ENCODE assay signal across 14 cellular contexts in genomic region chr6:43734294-43734665, GRCh38. TPM values are rescaled to one million over a fixed set of nuclear protein-coding genes. Genes with fewer than 3 reads are reported as not detected.
DNase-seq lines count a peak whose midpoint lies in the region; ATAC-seq, FAIRE-seq and TF ChIP-seq lines count a peak whose summit lies in the region.
"Had no signal": no experiment of that assay in that cellular context is flagged by ENCODE, and none has a peak within 500 bp of the region (broad histone marks: within the 10 kb centered on the region; RNA-seq: fewer than 3 reads in every experiment).

No MANE protein-coding gene starts in this region.

- H3K4me3 ChIP-seq in MM.1S (ENCODE audit: low read length) (no peak overlapping the region), GM12878 (no peak overlapping the region)
- H3K4me3 ChIP-seq: gastrocnemius medialis, MG63 had no signal

- no peaks in the 10 kb centered on the region for H3K27me3 Mint-ChIP-seq in activated naive CD4-positive, alpha-beta T cell treated with anti-CD3 and anti-CD28 coated beads for 36 hours (ENCODE audit: low read depth)
- H3K27me3 Mint-ChIP-seq in stimulated activated naive B cell treated with anti-CD40 and anti-IgM and Interleukin-4, amounts not matched to agents 10 μg/mL and 1 μg/mL and 100 μg/mL, for 72 hours: no peaks in the 10 kb centered on the region
- peaks cover 0 to 2% of the 10 kb centered on the region in 2 donors for H3K27me3 Mint-ChIP-seq in natural killer cell treated with Interleukin-12 subunit alpha and Interleukin-12 subunit beta and Interleukin-15 and Interleukin-18, amount 100 ng/mL, for 72 hours

- H3K4me2 ChIP-seq in MM.1S (ENCODE audit: low read depth, low read length): peak overlapping the region; percentile 34; the same call in 1 of the 2 replicates
- peak overlapping the region; percentile 73 for H3K4me2 ChIP-seq in GM12878 (ENCODE audit: control insufficient read depth, insufficient read depth)
- H3K4me2 ChIP-seq: SK-N-SH had no signal

- no peak for DNase-seq in activated naive CD4-positive, alpha-beta T cell treated with anti-CD3 and anti-CD28 coated beads for 36 hours
- DNase-seq in activated naive CD4-positive, alpha-beta T cell treated with Interleukin-2 at 50 U/mL for 16 hours: no peak
- no peak for DNase-seq in MM.1S
- DNase-seq in GM12878 (ENCODE audit: low read depth, low spot score): no peak
- DNase-seq in stimulated activated naive B cell treated with anti-CD40 and anti-IgM and Interleukin-4, amounts not matched to agents 10 μg/mL and 1 μg/mL and 100 μg/mL, for 72 hours: no peak
- no peak for DNase-seq in NCI-H524 treated with DMSO at 0.1 percent for 48 hours (lab: John Stamatoyannopoulos, UW)
- DNase-seq in natural killer cell treated with Interleukin-12 subunit alpha and Interleukin-12 subunit beta and Interleukin-15 and Interleukin-18, amount 100 ng/mL, for 72 hours (ENCODE audit: low spot score): no peak
- DNase-seq: gastrocnemius medialis, MG63, NCI-H2029, NCI-H526 treated with DMSO at 0.1 percent for 48 hours had no signal

- H3K27ac Mint-ChIP-seq in activated naive CD4-positive, alpha-beta T cell treated with anti-CD3 and anti-CD28 coated beads for 36 hours: peak overlapping the region; percentile 83
- no peak overlapping the region for H3K27ac Mint-ChIP-seq in stimulated activated naive B cell treated with anti-CD40 and anti-IgM and Interleukin-4, amounts not matched to agents 10 μg/mL and 1 μg/mL and 100 μg/mL, for 72 hours
- H3K27ac Mint-ChIP-seq in natural killer cell treated with Interleukin-12 subunit alpha and Interleukin-12 subunit beta and Interleukin-15 and Interleukin-18, amount 100 ng/mL, for 72 hours: no peak overlapping the region

- no peaks in the 10 kb centered on the region for H4K20me1 ChIP-seq in MM.1S (ENCODE audit: insufficient read depth, low read length)
- H4K20me1 ChIP-seq in GM12878 (ENCODE audit: control insufficient read depth, insufficient read depth): no peaks in the 10 kb centered on the region

- no peaks in the 10 kb centered on the region for H3F3A ChIP-seq in MM.1S (ENCODE audit: insufficient read depth, low read length)

- no peak for TF ChIP-seq RAD21 in GM12878 (IDR thresholded peaks at IDR 0.05; ENCODE audit: insufficient read depth, low read depth, low read length)

- SMC1A ChIA-PET in GM12878 (lab: Charles Lee; ENCODE audit: uncharacterized antibody, unreplicated experiment): interaction anchor here (0.8 to 1.2 kb wide), 5 partner anchors 10 to 341 kb away, joined by 3 to 7 read pairs (median 4); no protein-coding TSS in a partner anchor

- no peaks in the 10 kb centered on the region for H3K36me3 Mint-ChIP-seq in activated naive CD4-positive, alpha-beta T cell treated with anti-CD3 and anti-CD28 coated beads for 36 hours (ENCODE audit: low read depth)
- no peaks in the 10 kb centered on the region for H3K36me3 Mint-ChIP-seq in stimulated activated naive B cell treated with anti-CD40 and anti-IgM and Interleukin-4, amounts not matched to agents 10 μg/mL and 1 μg/mL and 100 μg/mL, for 72 hours
- H3K36me3 Mint-ChIP-seq in natural killer cell treated with Interleukin-12 subunit alpha and Interleukin-12 subunit beta and Interleukin-15 and Interleukin-18, amount 100 ng/mL, for 72 hours: peaks cover 13% of the 10 kb centered on the region

- H3K27me3 ChIP-seq in MM.1S (replicated peaks; ENCODE audit: insufficient read depth, low read length) (no peaks in the 10 kb centered on the region), GM12878 (replicated peaks in 1 of 2; ENCODE audit: control insufficient read depth in 2 of 2, insufficient read depth in 2 of 2, low read length in 1 of 2) (no peaks in the 10 kb centered on the region)
- H3K27me3 ChIP-seq: gastrocnemius medialis, MG63 had no signal

- H3K4me1 Mint-ChIP-seq in activated naive CD4-positive, alpha-beta T cell treated with anti-CD3 and anti-CD28 coated beads for 36 hours (ENCODE audit: low read depth): peaks cover 21% of the 10 kb centered on the region
- peaks cover 18 to 19% of the 10 kb centered on the region in 2 donors for H3K4me1 Mint-ChIP-seq in stimulated activated naive B cell treated with anti-CD40 and anti-IgM and Interleukin-4, amounts not matched to agents 10 μg/mL and 1 μg/mL and 100 μg/mL, for 72 hours
- H3K4me1 Mint-ChIP-seq in natural killer cell treated with Interleukin-12 subunit alpha and Interleukin-12 subunit beta and Interleukin-15 and Interleukin-18, amount 100 ng/mL, for 72 hours (ENCODE audit: low read depth in 2 of 2): peaks cover 9 to 10% of the 10 kb centered on the region in 2 donors

- CTCF ChIA-PET in activated naive CD4-positive, alpha-beta T cell treated with anti-CD3 and anti-CD28 coated beads for 36 hours (lab: Charles Lee): interaction anchor here (0.7 to 2.0 kb wide), 5 partner anchors 10 to 344 kb away, joined by 3 to 10 read pairs (median 3); partner anchors contain the start of gene VEGFA
- CTCF ChIA-PET in GM12878 (lab: Yijun Ruan, JAX): interaction anchor here (0.7 to 1.6 kb wide), 3 partner anchors 10 to 267 kb away, joined by 3 to 10 read pairs (median 3); no protein-coding TSS in a partner anchor

- H3K79me2 ChIP-seq in MM.1S (ENCODE audit: low read length) (no peaks in the 10 kb centered on the region), GM12878 (ENCODE audit: control insufficient read depth, insufficient read depth, low read length) (no peaks in the 10 kb centered on the region)

- intact Hi-C loops in activated naive CD4-positive, alpha-beta T cell treated with anti-CD3 and anti-CD28 coated beads for 36 hours (cut with micrococcal nuclease): loop anchor here (1.0 to 2.0 kb wide), 2 partner anchors 9 to 37 kb away; partner anchors contain the start of gene VEGFA
- intact Hi-C loops in GM12878 (cut with micrococcal nuclease; ENCODE audit: unreplicated experiment): no loop called here

- RAD21 ChIA-PET in GM12878 (lab: Charles Lee; ENCODE audit: unreplicated experiment): interaction anchor here (0.9 to 2.1 kb wide), 5 partner anchors 9 to 345 kb away, joined by 3 to 13 read pairs (median 4); no protein-coding TSS in a partner anchor

- H3K9me3 Mint-ChIP-seq in activated naive CD4-positive, alpha-beta T cell treated with anti-CD3 and anti-CD28 coated beads for 36 hours: peaks cover 20% of the 10 kb centered on the region
- peaks cover 11 to 13% of the 10 kb centered on the region in 2 donors for H3K9me3 Mint-ChIP-seq in stimulated activated naive B cell treated with anti-CD40 and anti-IgM and Interleukin-4, amounts not matched to agents 10 μg/mL and 1 μg/mL and 100 μg/mL, for 72 hours
- peaks cover 4% of the 10 kb centered on the region for H3K9me3 Mint-ChIP-seq in natural killer cell treated with Interleukin-12 subunit alpha and Interleukin-12 subunit beta and Interleukin-15 and Interleukin-18, amount 100 ng/mL, for 72 hours

- FAIRE-seq in GM12878 (lab: Jason Lieb, UNC): no peak

- peak overlapping the region; percentile 58; the same call in 1 of the 2 replicates for H2AFZ ChIP-seq in MM.1S (ENCODE audit: low read length)
- peak overlapping the region; percentile 25; the same call in 1 of the 2 replicates for H2AFZ ChIP-seq in GM12878 (ENCODE audit: control insufficient read depth, low read depth, low read length)

- no peak for ATAC-seq in GM12878
- peak; percentile 7 to 20 for ATAC-seq in stimulated activated naive B cell treated with anti-CD40 and anti-IgM and Interleukin-4, amounts not matched to agents 10 μg/mL and 1 μg/mL and 100 μg/mL, for 72 hours (replicated peaks)
- no peak for ATAC-seq in HG03095 (IDR thresholded peaks at IDR 0.05; ENCODE audit: unreplicated experiment)
- ATAC-seq in natural killer cell treated with Interleukin-12 subunit alpha and Interleukin-12 subunit beta and Interleukin-15 and Interleukin-18, amount 100 ng/mL, for 72 hours: no peak
- ATAC-seq: gastrocnemius medialis, Panc1 had no signal

- in situ Hi-C loops in GM12878 (cut with MboI): no loop called here

- H3K9ac ChIP-seq in MM.1S (ENCODE audit: low read length) (no peak overlapping the region), GM12878 (ENCODE audit: control insufficient read depth, insufficient read depth, low read length) (peak overlapping the region; percentile 46)
- H3K9ac ChIP-seq: SK-N-SH had no signal

- H3K36me3 ChIP-seq in MM.1S (replicated peaks; ENCODE audit: insufficient read depth, low read length): no peaks in the 10 kb centered on the region
- no peaks in the 10 kb centered on the region for H3K36me3 ChIP-seq in GM12878 (ENCODE audit: control insufficient read depth in 2 of 2, insufficient read depth in 2 of 2, low read length in 1 of 2)
- H3K36me3 ChIP-seq: gastrocnemius medialis, MG63 had no signal

- H3K9me2 ChIP-seq in MM.1S (replicated peaks; ENCODE audit: insufficient read depth, low read length): no peaks in the 10 kb centered on the region
- H3K9me2 ChIP-seq: SK-N-SH had no signal

- BruUV-seq in GM12878 (replicated peaks; lab: Mats Ljungman, UMichigan): no TSS peak

- TF ChIP-seq CTCF in MM.1S (IDR thresholded peaks at IDR 0.05; ENCODE audit: low read length) (no peak), GM12878 (IDR thresholded peaks at IDR 0.05 in 2 of 3, conservative IDR thresholded peaks at IDR 0.05 in 1 of 3; ENCODE audit: control insufficient read depth in 2 of 3, extremely low read depth in 1 of 3, insufficient read depth in 1 of 3, low read depth in 3 of 3, low read length in 3 of 3) (no peak)

- H3K27ac ChIP-seq in MM.1S (ENCODE audit: low read length) (no peak overlapping the region), GM12878 (ENCODE audit: control insufficient read depth, insufficient read depth) (peak overlapping the region; percentile 82)
- H3K27ac ChIP-seq: gastrocnemius medialis had no signal

- no peak overlapping the region for H3K4me3 Mint-ChIP-seq in activated naive CD4-positive, alpha-beta T cell treated with anti-CD3 and anti-CD28 coated beads for 36 hours
- peak overlapping the region in 1 of 2 donors; percentile 26 for H3K4me3 Mint-ChIP-seq in stimulated activated naive B cell treated with anti-CD40 and anti-IgM and Interleukin-4, amounts not matched to agents 10 μg/mL and 1 μg/mL and 100 μg/mL, for 72 hours
- no peak overlapping the region for H3K4me3 Mint-ChIP-seq in natural killer cell treated with Interleukin-12 subunit alpha and Interleukin-12 subunit beta and Interleukin-15 and Interleukin-18, amount 100 ng/mL, for 72 hours

- TF ChIP-seq EP300 in GM12878 (IDR thresholded peaks at IDR 0.05; ENCODE audit: borderline replicate concordance in 1 of 2, control insufficient read depth in 1 of 2, low read depth in 2 of 2, low read length in 2 of 2): no peak

- 92% methylated on average over 3 of the region's 3 CpGs for WGBS in GM12878 (ENCODE audit: insufficient coverage, insufficient replicate concordance, low lambda C conversion rate, missing lambda C conversion rate)

- POLR2A ChIA-PET in GM12878 (lab: Charles Lee): interaction anchor here (0.6 to 1.2 kb wide), 3 partner anchors 9 to 669 kb away, joined by 3 to 4 read pairs (median 4); partner anchors contain the start of gene VEGFA

- H3K4me1 ChIP-seq in MM.1S (ENCODE audit: low read length) (peaks cover 18% of the 10 kb centered on the region), GM12878 (ENCODE audit: control insufficient read depth, insufficient read depth, low read length) (peaks cover 19% of the 10 kb centered on the region)
- H3K4me1 ChIP-seq: gastrocnemius medialis had no signal

- no peaks in the 10 kb centered on the region for H3K9me3 ChIP-seq in MM.1S (replicated peaks; ENCODE audit: insufficient read depth, low read length)
- peaks cover 3% of the 10 kb centered on the region for H3K9me3 ChIP-seq in GM12878 (replicated peaks; ENCODE audit: control insufficient read depth, insufficient read depth, low read length)

- no peak for TF ChIP-seq POLR2A in GM12878 (IDR thresholded peaks at IDR 0.05; ENCODE audit: low read depth, low read length)

RNA-seq across cellular contexts. Expression of gene VEGFA, which starts 35.7 kb away (rescaled TPM):
- total RNA-seq in activated naive CD4-positive, alpha-beta T cell treated with anti-CD3 and anti-CD28 coated beads for 36 hours: 10 to 100 TPM; 35.9 to 37.3 TPM
- 183 and 202 TPM in 2 replicates for total RNA-seq in GM12878 (2013; cell fraction: nucleolus; rRNA removed)
- total RNA-seq in GM12878 (2014; rRNA removed): 23.2 and 26.8 TPM in 2 replicates
- 11.1 and 11.4 TPM in 2 replicates for total RNA-seq in GM12878 (2014; rRNA removed; fragmentation: Illumina TruSeq; extraction: Trizol)
- total RNA-seq in GM12878 (2021): 24.5 and 29.5 TPM in 2 replicates
- polyA plus RNA-seq in GM12878 (2011; ENCODE audit: low read depth): 53.3 TPM
- 86.0 and 140 TPM in 2 replicates for polyA plus RNA-seq in GM12878 (2011; rRNA removed)
- polyA plus RNA-seq in GM12878 (2011; cell fraction: cytosol; rRNA removed): 139 and 149 TPM in 2 replicates
- 331 and 548 TPM in 2 replicates for polyA plus RNA-seq in GM12878 (2011; cell fraction: nucleus; rRNA removed)
- polyA plus RNA-seq in GM12878 (2012): 77.6 and 104 TPM in 2 replicates
- 18.1 and 22.4 TPM in 2 replicates for polyA plus RNA-seq in GM12878 (2014; fragmentation: Illumina TruSeq; extraction: Trizol)
- polyA plus RNA-seq in GM12878 (2014; fragmentation: Nextera tagmentation; extraction: Ambion mirVana): 1 to 10 TPM; 2.9 to 4.3 TPM
- polyA plus RNA-seq in GM12878 (2014; rRNA removed): 25.6 and 27.2 TPM in 2 replicates
- polyA plus RNA-seq in GM12878 (2016; fragmentation: Nextera tagmentation; extraction: Ambion mirVana): 1 to 10 TPM in 1 of 2 experiments, under 1 TPM in 1; 0.96 to 1.3 TPM
- polyA minus RNA-seq in GM12878 (2011; rRNA and poly(A)+ RNA removed): 232 and 237 TPM in 2 replicates
- polyA minus RNA-seq in GM12878 (2011; cell fraction: cytosol; rRNA and poly(A)+ RNA removed): 38.4 and 39.6 TPM in 2 replicates
- polyA minus RNA-seq in GM12878 (2011; cell fraction: nucleus; rRNA and poly(A)+ RNA removed): 127 and 145 TPM in 2 replicates
- 10 to 100 TPM; 36.8 to 43.0 TPM for total RNA-seq in natural killer cell treated with Interleukin-12 subunit alpha and Interleukin-12 subunit beta and Interleukin-15 and Interleukin-18, amount 100 ng/mL, for 72 hours

RNA-seq across cellular contexts. Expression of gene MRPS18A, which starts 46.7 kb away (rescaled TPM):
- total RNA-seq in activated naive CD4-positive, alpha-beta T cell treated with anti-CD3 and anti-CD28 coated beads for 36 hours: 10 to 100 TPM; 47.8 to 50.2 TPM
- 36.5 and 37.7 TPM in 2 replicates for total RNA-seq in GM12878 (2013; cell fraction: nucleolus; rRNA removed)
- 99.5 and 105 TPM in 2 replicates for total RNA-seq in GM12878 (2014; rRNA removed)
- total RNA-seq in GM12878 (2014; rRNA removed; fragmentation: Illumina TruSeq; extraction: Trizol): 75.7 and 81.6 TPM in 2 replicates
- total RNA-seq in GM12878 (2021): 65.3 and 66.3 TPM in 2 replicates
- 41.9 TPM for polyA plus RNA-seq in GM12878 (2011; ENCODE audit: low read depth)
- polyA plus RNA-seq in GM12878 (2011; rRNA removed): 48.9 and 85.2 TPM in 2 replicates
- polyA plus RNA-seq in GM12878 (2011; cell fraction: cytosol; rRNA removed): 144 and 169 TPM in 2 replicates
- 63.9 and 64.8 TPM in 2 replicates for polyA plus RNA-seq in GM12878 (2011; cell fraction: nucleus; rRNA removed)
- 53.4 and 54.2 TPM in 2 replicates for polyA plus RNA-seq in GM12878 (2012)
- 67.3 and 104 TPM in 2 replicates for polyA plus RNA-seq in GM12878 (2014; fragmentation: Illumina TruSeq; extraction: Trizol)
- polyA plus RNA-seq in GM12878 (2014; fragmentation: Nextera tagmentation; extraction: Ambion mirVana): 100 to 1,000 TPM; 105 to 158 TPM
- 99.7 and 112 TPM in 2 replicates for polyA plus RNA-seq in GM12878 (2014; rRNA removed)
- 10 to 100 TPM; 88.6 to 97.8 TPM for polyA plus RNA-seq in GM12878 (2016; fragmentation: Nextera tagmentation; extraction: Ambion mirVana)
- 74.5 and 122 TPM in 2 replicates for polyA minus RNA-seq in GM12878 (2011; rRNA and poly(A)+ RNA removed)
- polyA minus RNA-seq in GM12878 (2011; cell fraction: cytosol; rRNA and poly(A)+ RNA removed): 24.2 and 25.2 TPM in 2 replicates
- 24.8 and 35.4 TPM in 2 replicates for polyA minus RNA-seq in GM12878 (2011; cell fraction: nucleus; rRNA and poly(A)+ RNA removed)
- total RNA-seq in natural killer cell treated with Interleukin-12 subunit alpha and Interleukin-12 subunit beta and Interleukin-15 and Interleukin-18, amount 100 ng/mL, for 72 hours: 10 to 100 TPM; 32.7 to 39.3 TPM

Comparison
In these comparisons a context has a peak if more than half of its experiments do, and no peak if none do; other contexts are left out.
1. ATAC-seq: peak in stimulated activated naive B cell treated with anti-CD40 and anti-IgM and Interleukin-4, amounts not matched to agents 10 μg/mL and 1 μg/mL and 100 μg/mL, for 72 hours (2 of 2); none in GM12878 (single experiment), HG03095 (single experiment) and natural killer cell treated with Interleukin-12 subunit alpha and Interleukin-12 subunit beta and Interleukin-15 and Interleukin-18, amount 100 ng/mL, for 72 hours (0 of 2).